Comparison of ENCODE assay signal across 24 cellular contexts in genomic region chr7:55260671-55261385, GRCh38.
"Had no signal": no experiment of that assay in that cellular context is flagged by ENCODE, and none has a peak within 500 bp of the region (broad histone marks: within the 10 kb centered on the region; RNA-seq: fewer than 3 reads in every experiment).

No MANE protein-coding gene starts in this region.

- H3K9me3 Mint-ChIP-seq: activated naive CD4-positive, alpha-beta T cell treated with anti-CD3 and anti-CD28 coated beads, Interleukin-2, amount 50 U/mL, for 72 hours; activated T-cell treated with anti-CD3 and anti-CD28 coated beads, Interleukin-2, amount 50 U/mL, for 4 hours had no signal

- H3K36me3 Mint-ChIP-seq: activated CD8-positive, alpha-beta memory T cell treated with anti-CD3 and anti-CD28 coated beads, Interleukin-2, amount 10 ng/mL, durations not matched to agents 7 days and 5 days; brain; WTC11 had no signal

- H3K27ac ChIP-seq: SJCRH30 had no signal

- ATAC-seq: activated CD8-positive, alpha-beta memory T cell treated with anti-CD3 and anti-CD28 coated beads, Interleukin-2, amount 10 ng/mL, durations not matched to agents 7 days and 5 days; activated CD8-positive, alpha-beta T cell treated with anti-CD3 and anti-CD28 coated beads, Interleukin-2, amount 10 ng/mL, durations not matched to agents 7 days and 5 days; activated naive CD4-positive, alpha-beta T cell treated with anti-CD3 and anti-CD28 coated beads, Interleukin-2, amount 50 U/mL, for 72 hours; activated T-cell treated with anti-CD3 and anti-CD28 coated beads, Interleukin-2, amount 50 U/mL, for 4 hours; Right ventricle myocardium inferior; T-helper 17 cell; WTC11 had no signal

- DNase-seq: activated CD4-positive, alpha-beta T cell treated with anti-CD3 and anti-CD28 coated beads for 48 hours; activated CD4-positive, alpha-beta T cell treated with anti-CD3 and anti-CD28 coated beads, Interleukin-2, amount 50 U/mL, for 4 hours; activated CD4-positive, CD25-positive, alpha-beta regulatory T cell treated with anti-CD3 and anti-CD28 coated beads, Interleukin-2, amount 50 U/mL, for 72 hours; activated CD8-positive, alpha-beta T cell treated with anti-CD3 and anti-CD28 coated beads, Interleukin-2, amount 10 ng/mL, durations not matched to agents 7 days and 5 days; activated naive CD4-positive, alpha-beta T cell treated with Interleukin-2 at 50 U/mL for 16 hours; activated T-cell treated with anti-CD3 and anti-CD28 coated beads, Interleukin-2, amount 50 U/mL, for 4 hours; amygdala; IMR-90; KG1; NCI-H1048; NCI-H1930; NCI-H2171; NCI-H2227 treated with DMSO at 0.1 percent for 48 hours; NCI-H526; NCI-H82; RPMI8226; SJCRH30; T-helper 17 cell; T-helper 9 cell had no signal

- H3K4me1 Mint-ChIP-seq: brain had no signal

- H3K9me3 ChIP-seq: SJCRH30 had no signal

- H3K4me3 Mint-ChIP-seq: activated CD8-positive, alpha-beta memory T cell treated with anti-CD3 and anti-CD28 coated beads, Interleukin-2, amount 10 ng/mL, durations not matched to agents 7 days and 5 days; activated CD8-positive, alpha-beta T cell treated with anti-CD3 and anti-CD28 coated beads, Interleukin-2, amount 10 ng/mL, durations not matched to agents 7 days and 5 days; activated T-cell treated with anti-CD3 and anti-CD28 coated beads, Interleukin-2, amount 50 U/mL, for 4 hours; brain; T-helper 17 cell; WTC11 had no signal

- H3K36me3 ChIP-seq: SJCRH30 had no signal

- H3K4me1 ChIP-seq: SJCRH30 had no signal

- H3K4me3 ChIP-seq: SJCRH30 had no signal

- H3K27ac Mint-ChIP-seq: activated CD8-positive, alpha-beta memory T cell treated with anti-CD3 and anti-CD28 coated beads, Interleukin-2, amount 10 ng/mL, durations not matched to agents 7 days and 5 days; activated CD8-positive, alpha-beta T cell treated with anti-CD3 and anti-CD28 coated beads, Interleukin-2, amount 10 ng/mL, durations not matched to agents 7 days and 5 days; activated naive CD4-positive, alpha-beta T cell treated with anti-CD3 and anti-CD28 coated beads, Interleukin-2, amount 50 U/mL, for 72 hours; brain; T-helper 17 cell; WTC11 had no signal

- H3K27me3 ChIP-seq: SJCRH30 had no signal
